ENCODE assay signal across 1 cellular context in genomic region chr1:161100534-161100933, GRCh38.
TF ChIP-seq lines count a peak whose summit lies in the region.

No MANE protein-coding gene starts in this region.

TF ChIP-seq in K562, 482 proteins besides CTCF, POLR2A, EP300 and RAD21:
- TF ChIP-seq ZBTB33 (CRISPR knock-in tag; IDR thresholded peaks at IDR 0.05) (no peak), TGIF2 (CRISPR knock-in tag; IDR thresholded peaks at IDR 0.05) (no peak), LCOR (CRISPR knock-in tag; IDR thresholded peaks at IDR 0.05) (no peak), ZNF695 (CRISPR knock-in tag; IDR thresholded peaks at IDR 0.05) (no peak), ARID2 (IDR thresholded peaks at IDR 0.05) (no peak), ZNF551 (CRISPR knock-in tag; IDR thresholded peaks at IDR 0.05) (no peak), EWSR1 (IDR thresholded peaks at IDR 0.05; ENCODE audit: borderline replicate concordance, low read depth, partially characterized antibody) (no peak), RCOR1 (IDR thresholded peaks at IDR 0.05; ENCODE audit: borderline replicate concordance in 1 of 2, low read depth in 2 of 2, low read length in 2 of 2) (no peak)
